Comparison of ENCODE assay signal across 21 cellular contexts in genomic region chr3:45426161-45426560, GRCh38. TPM values are rescaled to one million over a fixed set of nuclear protein-coding genes. Genes with fewer than 3 reads are reported as not detected.
DNase-seq lines count a peak whose midpoint lies in the region; ATAC-seq lines count a peak whose summit lies in the region.
"Had no signal": no experiment of that assay in that cellular context is flagged by ENCODE, and none has a peak within 500 bp of the region (broad histone marks: within the 10 kb centered on the region; RNA-seq: fewer than 3 reads in every experiment).

No MANE protein-coding gene starts in this region.

- no peaks in the 10 kb centered on the region for H3K36me3 ChIP-seq in aorta (ENCODE audit: control insufficient read depth in 1 of 2, insufficient read depth in 2 of 2, low read length in 1 of 2)

- whole genome bisulfite sequencing in aorta, 2 donors = 89 to 91% methylated on average over 5 of the region's 5 CpGs

- ATAC-seq in aorta (ENCODE audit: low FRiP score) = no peak
- no peak for ATAC-seq in GM21528 (IDR thresholded peaks at IDR 0.05; ENCODE audit: low FRiP score, unreplicated experiment)
- ATAC-seq in HG02642 (IDR thresholded peaks at IDR 0.05; ENCODE audit: poor library complexity, unreplicated experiment) = no peak
- ATAC-seq: activated naive CD4-positive, alpha-beta T cell treated with anti-CD3 and anti-CD28 coated beads, Interleukin-2, amount 50 U/mL, for 72 hours; sciatic nerve had no signal

- no peaks in the 10 kb centered on the region for H3K27me3 ChIP-seq in aorta (ENCODE audit: control insufficient read depth in 1 of 2, insufficient read depth in 2 of 2, low read length in 1 of 2)
- H3K27me3 ChIP-seq: brain microvascular endothelial cell, esophagus squamous epithelium, suprapubic skin had no signal

- DNase-seq in COR-L47 (lab: John Stamatoyannopoulos, UW) = peak; percentile 10
- DNase-seq in HT-29 (ENCODE audit: low spot score) = peak; percentile 40
- peak; percentile 73 for DNase-seq in NCI-H748 (lab: John Stamatoyannopoulos, UW; ENCODE audit: unreplicated experiment)
- DNase-seq in iPS-NIHi7 (ENCODE audit: extremely low spot score) = peak; percentile 69
- no peak for DNase-seq in aorta
- DNase-seq in AG08396 (ENCODE audit: low spot score) = no peak
- DNase-seq: activated CD4-positive, alpha-beta T cell treated with anti-CD3 and anti-CD28 coated beads, Interleukin-2, amount 10 ng/mL, durations not matched to agents 7 days and 5 days; brain microvascular endothelial cell; esophagus squamous epithelium; GF-D8; HCEC 1CT; kidney; NCI-H1694 treated with DMSO at 0.1 percent for 48 hours; stimulated activated CD4-positive, alpha-beta T cell treated with anti-CD3 and anti-CD28 coated beads, Interleukin-2, amount 100 ng/mL, for 24 hours; T-helper 9 cell had no signal

- no peaks in the 10 kb centered on the region for H3K4me1 ChIP-seq in aorta (ENCODE audit: control insufficient read depth in 1 of 2, insufficient read depth in 2 of 2, low read length in 2 of 2)
- H3K4me1 ChIP-seq: Caco-2, esophagus squamous epithelium, suprapubic skin had no signal

- no peak overlapping the region for H3K27ac ChIP-seq in aorta (ENCODE audit: low read depth in 1 of 2, low read length in 2 of 2)
- H3K27ac ChIP-seq: brain microvascular endothelial cell, esophagus squamous epithelium, suprapubic skin had no signal

- intact Hi-C loops in aorta (cut with DNase I) = no loop called here

- H3K9me3 ChIP-seq in aorta (ENCODE audit: control insufficient read depth, low read length) = no peaks in the 10 kb centered on the region
- H3K9me3 ChIP-seq: Caco-2, esophagus squamous epithelium, suprapubic skin had no signal

- H3K4me3 ChIP-seq in aorta (ENCODE audit: low read length in 2 of 2) = no peak overlapping the region
- H3K4me3 ChIP-seq: esophagus squamous epithelium, suprapubic skin had no signal

RNA-seq across cellular contexts. Expression of gene LARS2, which starts 37.8 kb away (rescaled TPM):
- 11.3 and 14.3 TPM in 2 replicates for total RNA-seq in HT-29 (2014; rRNA removed; shearing (Covaris generic))
- total RNA-seq in aorta = 10 to 100 TPM; 10.3 to 14.4 TPM
- polyA plus RNA-seq in aorta = 1 to 10 TPM; 1.6 to 2.7 TPM

Comparison
In these comparisons a context has a peak if more than half of its experiments do, and no peak if none do; other contexts are left out.
1. DNase-seq: peak in COR-L47 (single experiment), HT-29 (single experiment), NCI-H748 (single experiment) and iPS-NIHi7 (single experiment); none in aorta (0 of 2) and AG08396 (single experiment).